Comparison of ENCODE assay signal across 18 cellular contexts in genomic region chr3:38155825-38156224, GRCh38. TPM values are rescaled to one million over a fixed set of nuclear protein-coding genes. Genes with fewer than 3 reads are reported as not detected.
DNase-seq lines count a peak whose midpoint lies in the region; ATAC-seq, FAIRE-seq and TF ChIP-seq lines count a peak whose summit lies in the region.
"Had no signal": no experiment of that assay in that cellular context is flagged by ENCODE, and none has a peak within 500 bp of the region (broad histone marks: within the 10 kb centered on the region; RNA-seq: fewer than 3 reads in every experiment).

No MANE protein-coding gene starts in this region.

- H3K9me3 Mint-ChIP-seq in mesothelial cell of epicardium = no peaks in the 10 kb centered on the region
- H3K9me3 Mint-ChIP-seq in type B pancreatic cell = peaks cover 8% of the 10 kb centered on the region
- no peaks in the 10 kb centered on the region for H3K9me3 Mint-ChIP-seq in activated naive CD4-positive, alpha-beta T cell treated with anti-CD3 and anti-CD28 coated beads for 36 hours

- no peaks in the 10 kb centered on the region for H3K27me3 Mint-ChIP-seq in T-helper 17 cell
- no peaks in the 10 kb centered on the region for H3K27me3 Mint-ChIP-seq in mesothelial cell of epicardium (ENCODE audit: low read depth)
- no peaks in the 10 kb centered on the region for H3K27me3 Mint-ChIP-seq in type B pancreatic cell
- no peaks in the 10 kb centered on the region for H3K27me3 Mint-ChIP-seq in activated naive CD4-positive, alpha-beta T cell treated with anti-CD3 and anti-CD28 coated beads for 36 hours (ENCODE audit: low read depth)
- H3K27me3 Mint-ChIP-seq: CD4-positive, alpha-beta memory T cell had no signal

- no peak for TF ChIP-seq CTCF in A549 (IDR thresholded peaks at IDR 0.05)
- no peak for TF ChIP-seq CTCF in mesothelial cell of epicardium (IDR thresholded peaks at IDR 0.05; ENCODE audit: unreplicated experiment)
- no peak for TF ChIP-seq CTCF in type B pancreatic cell (conservative IDR thresholded peaks at IDR 0.05)

- POLR2A ChIA-PET in A549 (lab: Yijun Ruan, JAX) = no interaction called here

- H3K4me3 Mint-ChIP-seq in T-helper 17 cell = no peak overlapping the region
- H3K4me3 Mint-ChIP-seq in mesothelial cell of epicardium = no peak overlapping the region
- H3K4me3 Mint-ChIP-seq in type B pancreatic cell = no peak overlapping the region
- no peak overlapping the region for H3K4me3 Mint-ChIP-seq in activated naive CD4-positive, alpha-beta T cell treated with anti-CD3 and anti-CD28 coated beads for 36 hours
- H3K4me3 Mint-ChIP-seq: CD14-positive monocyte; CD4-positive, alpha-beta memory T cell had no signal

- no peak for TF ChIP-seq POLR2A in A549 (IDR thresholded peaks at IDR 0.05; ENCODE audit: low read length)

- H3K36me3 Mint-ChIP-seq in T-helper 17 cell (ENCODE audit: low read depth) = no peaks in the 10 kb centered on the region
- H3K36me3 Mint-ChIP-seq in mesothelial cell of epicardium = no peaks in the 10 kb centered on the region
- no peaks in the 10 kb centered on the region for H3K36me3 Mint-ChIP-seq in type B pancreatic cell
- no peaks in the 10 kb centered on the region for H3K36me3 Mint-ChIP-seq in activated naive CD4-positive, alpha-beta T cell treated with anti-CD3 and anti-CD28 coated beads for 36 hours (ENCODE audit: low read depth)
- H3K36me3 Mint-ChIP-seq: CD4-positive, alpha-beta memory T cell had no signal

- 0 out of 3 replicates have a peak, but pooled peaks cover 3% of the 10 kb centered on the region for H3K4me1 ChIP-seq in A549
- H3K4me1 ChIP-seq: BLaER1, HAP-1 had no signal

- H3K9me3 ChIP-seq in A549 = no peaks in the 10 kb centered on the region
- H3K9me3 ChIP-seq in T-helper 17 cell (ENCODE audit: control insufficient read depth, low read length, poor library complexity, severe bottlenecking) = no peaks in the 10 kb centered on the region
- H3K9me3 ChIP-seq: BLaER1, HAP-1 had no signal

- no peak for TF ChIP-seq RAD21 in A549 (conservative IDR thresholded peaks at IDR 0.05 in 1 of 2, IDR thresholded peaks at IDR 0.05 in 1 of 2)

- CTCF ChIA-PET in A549 (lab: Yijun Ruan, JAX) = interaction anchor here (0.6 to 2.1 kb wide), 3 partner anchors 10 to 39 kb away, joined by 3 to 7 read pairs (median 3); partner anchors contain the start of gene OXSR1
- CTCF ChIA-PET in activated naive CD4-positive, alpha-beta T cell treated with anti-CD3 and anti-CD28 coated beads for 36 hours (lab: Charles Lee) = interaction anchor here (3.9 kb wide), 1 partner anchor 8 kb away, joined by 19 read pairs; the partner anchor contains the start of gene OXSR1

- H3K27ac ChIP-seq in A549 = no peak overlapping the region
- H3K27ac ChIP-seq: 22Rv1, BLaER1 had no signal

- H3K27ac Mint-ChIP-seq in T-helper 17 cell (peak overlapping the region; percentile 9), mesothelial cell of epicardium (peak overlapping the region; percentile 16), type B pancreatic cell (peak overlapping the region; percentile 99)
- no peak overlapping the region for H3K27ac Mint-ChIP-seq in activated naive CD4-positive, alpha-beta T cell treated with anti-CD3 and anti-CD28 coated beads for 36 hours
- H3K27ac Mint-ChIP-seq: CD4-positive, alpha-beta memory T cell had no signal

- peaks cover 15% of the 10 kb centered on the region for H3K4me1 Mint-ChIP-seq in T-helper 17 cell
- peaks cover 33% of the 10 kb centered on the region for H3K4me1 Mint-ChIP-seq in mesothelial cell of epicardium
- peaks cover 21% of the 10 kb centered on the region for H3K4me1 Mint-ChIP-seq in type B pancreatic cell (ENCODE audit: unreplicated experiment)
- H3K4me1 Mint-ChIP-seq in activated naive CD4-positive, alpha-beta T cell treated with anti-CD3 and anti-CD28 coated beads for 36 hours (ENCODE audit: low read depth) = peaks cover 34% of the 10 kb centered on the region

- WGBS in A549 (ENCODE audit: missing lambda C conversion rate) = 78% methylated on average over 2 of the region's 2 CpGs

- no peak for FAIRE-seq in A549 (lab: Jason Lieb, UNC)
- FAIRE-seq: GM12892, H1, HepG2 had no signal

- no peak overlapping the region for H3K4me3 ChIP-seq in A549
- H3K4me3 ChIP-seq: BLaER1, HAP-1 had no signal

- DNase-seq in A549 (ENCODE audit: low read depth in 1 of 2, low spot score in 1 of 2) (no peak), T-helper 17 cell (no peak), mesothelial cell of epicardium (ENCODE audit: low spot score in 2 of 2, unreplicated experiment in 2 of 2) (no peak), type B pancreatic cell (ENCODE audit: extremely low spot score, unreplicated experiment) (peak; percentile 16), KG1 (lab: John Stamatoyannopoulos, UW) (no peak), NCI-H524 treated with DMSO at 0.1 percent for 48 hours (lab: John Stamatoyannopoulos, UW) (no peak)
- DNase-seq in activated naive CD4-positive, alpha-beta T cell treated with anti-CD3 and anti-CD28 coated beads for 36 hours = no peak
- DNase-seq: CD4-positive, alpha-beta memory T cell; DMS153; DMS79; GDM1 had no signal

- intact Hi-C loops in activated naive CD4-positive, alpha-beta T cell treated with anti-CD3 and anti-CD28 coated beads for 36 hours (cut with micrococcal nuclease) = no loop called here

- no peak overlapping the region for H3K4me2 ChIP-seq in A549
- H3K4me2 ChIP-seq: BLaER1 had no signal

- no peak for TF ChIP-seq EP300 in A549 (IDR thresholded peaks at IDR 0.05)

- no peak for ATAC-seq in A549
- ATAC-seq in T-helper 17 cell = no peak
- ATAC-seq: HepG2 had no signal

TF ChIP-seq in A549, 52 proteins besides CTCF, POLR2A, EP300 and RAD21:
- no peak for TF ChIP-seq SREBF2 (IDR thresholded peaks at IDR 0.05)
- TF ChIP-seq HOXB5 (CRISPR knock-in tag; IDR thresholded peaks at IDR 0.05) = no peak
- peak; percentile 60 for TF ChIP-seq MAFK (IDR thresholded peaks at IDR 0.05; ENCODE audit: partially characterized antibody)
- no peak for TF ChIP-seq ZFP36 (IDR thresholded peaks at IDR 0.05; ENCODE audit: borderline replicate concordance, partially characterized antibody)
- TF ChIP-seq FOSB (CRISPR knock-in tag; IDR thresholded peaks at IDR 0.05) = no peak

RNA-seq across cellular contexts. Expression of gene OXSR1, which starts 9.5 kb away (rescaled TPM):
- polyA plus RNA-seq in A549 (2011; rRNA removed) = 40.1 and 44.0 TPM in 2 replicates
- polyA plus RNA-seq in A549 (2012; cell fraction: cytosol; rRNA removed) = 12.9 and 16.7 TPM in 2 replicates
- 9.8 and 13.5 TPM in 2 replicates for polyA plus RNA-seq in A549 (2012; cell fraction: nucleus; rRNA removed)
- 28.0 to 30.2 TPM (median 28.8 TPM) in 3 replicates for polyA plus RNA-seq in A549 (2017; fragmentation: RNase III; extraction: RNeasy Plus Mini Kit Qiagen cat#74134 plus additional on column Dnase treatment)
- polyA minus RNA-seq in A549 (2011; rRNA and poly(A)+ RNA removed) = 27.1 and 27.9 TPM in 2 replicates
- 10 to 100 TPM; 39.8 to 51.9 TPM for total RNA-seq in T-helper 17 cell
- 42.3 to 43.2 TPM (median 42.6 TPM) in 3 replicates for total RNA-seq in mesothelial cell of epicardium
- total RNA-seq in type B pancreatic cell (ENCODE audit: low replicate concordance) = 41.1 and 51.1 TPM in 2 replicates
- 10 to 100 TPM; 33.8 to 35.0 TPM for total RNA-seq in activated naive CD4-positive, alpha-beta T cell treated with anti-CD3 and anti-CD28 coated beads for 36 hours

RNA-seq across cellular contexts. Expression of gene MYD88, which starts 17.4 kb away (rescaled TPM):
- 16.8 and 34.1 TPM in 2 replicates for polyA plus RNA-seq in A549 (2011; rRNA removed)
- polyA plus RNA-seq in A549 (2012; cell fraction: cytosol; rRNA removed) = 17.7 and 20.8 TPM in 2 replicates
- polyA plus RNA-seq in A549 (2012; cell fraction: nucleus; rRNA removed) = 18.3 and 27.6 TPM in 2 replicates
- 20.8 to 24.7 TPM (median 22.3 TPM) in 3 replicates for polyA plus RNA-seq in A549 (2017; fragmentation: RNase III; extraction: RNeasy Plus Mini Kit Qiagen cat#74134 plus additional on column Dnase treatment)
- 31.4 and 49.5 TPM in 2 replicates for polyA minus RNA-seq in A549 (2011; rRNA and poly(A)+ RNA removed)
- 10 to 100 TPM; 44.0 to 45.5 TPM for total RNA-seq in T-helper 17 cell
- total RNA-seq in mesothelial cell of epicardium = 27.3 to 33.1 TPM (median 28.1 TPM) in 3 replicates
- 31.1 and 55.6 TPM in 2 replicates for total RNA-seq in type B pancreatic cell (ENCODE audit: low replicate concordance)
- total RNA-seq in activated naive CD4-positive, alpha-beta T cell treated with anti-CD3 and anti-CD28 coated beads for 36 hours = 10 to 100 TPM; 16.6 to 19.3 TPM

RNA-seq across cellular contexts. Expression of gene ACAA1, which starts 18.9 kb away (rescaled TPM):
- polyA plus RNA-seq in A549 (2011; rRNA removed) = 34.8 and 36.8 TPM in 2 replicates
- polyA plus RNA-seq in A549 (2012; cell fraction: cytosol; rRNA removed) = 62.4 and 68.2 TPM in 2 replicates
- 96.5 and 116 TPM in 2 replicates for polyA plus RNA-seq in A549 (2012; cell fraction: nucleus; rRNA removed)
- polyA plus RNA-seq in A549 (2017; fragmentation: RNase III; extraction: RNeasy Plus Mini Kit Qiagen cat#74134 plus additional on column Dnase treatment) = 52.3 to 54.9 TPM (median 53.2 TPM) in 3 replicates
- polyA minus RNA-seq in A549 (2011; rRNA and poly(A)+ RNA removed) = 43.0 and 44.9 TPM in 2 replicates
- 10 to 100 TPM; 78.2 to 79.3 TPM for total RNA-seq in T-helper 17 cell
- 52.7 to 57.7 TPM (median 53.2 TPM) in 3 replicates for total RNA-seq in mesothelial cell of epicardium
- total RNA-seq in type B pancreatic cell (ENCODE audit: low replicate concordance) = 81.2 and 118 TPM in 2 replicates
- total RNA-seq in activated naive CD4-positive, alpha-beta T cell treated with anti-CD3 and anti-CD28 coated beads for 36 hours = 10 to 100 TPM; 57.5 to 58.7 TPM
